Comparison of ENCODE assay signal across 8 cellular contexts in genomic region chr1:1511533-1512285, GRCh38. TPM values are rescaled to one million over a fixed set of nuclear protein-coding genes. Genes with fewer than 3 reads are reported as not detected.
DNase-seq lines count a peak whose midpoint lies in the region; ATAC-seq and TF ChIP-seq lines count a peak whose summit lies in the region.

Gene ATAD3A (plus strand): TSS chr1:1512162. CDS start chr1:1512269, 107 bp downstream.

- H3K9ac ChIP-seq in iPS-20b (ENCODE audit: low read depth, low read length), result peak within 1 kb of the TSS; percentile 82

- no peak for TF ChIP-seq CTCF in AG04450 (IDR thresholded peaks at IDR 0.05; ENCODE audit: low read depth, low read length)
- TF ChIP-seq CTCF in WERI-Rb-1 (IDR thresholded peaks at IDR 0.05; ENCODE audit: low read depth, low read length), result no peak
- TF ChIP-seq CTCF in breast epithelium (IDR thresholded peaks at IDR 0.05), result no peak

- H3K9me3 ChIP-seq in AG04450 (ENCODE audit: control insufficient read depth, insufficient read depth, low read length) (peaks cover 3% of the 10 kb centered on the region; the same call in 1 of the 2 replicates), WERI-Rb-1 (ENCODE audit: severe bottlenecking) (no peaks in the 10 kb centered on the region), breast epithelium (no peaks in the 10 kb centered on the region), iPS-20b (ENCODE audit: insufficient read depth, low read depth, low read length) (no peaks in the 10 kb centered on the region)

- H3K36me3 ChIP-seq in WERI-Rb-1 (peaks cover 19% of the 10 kb centered on the region), breast epithelium (no peaks in the 10 kb centered on the region), iPS-20b (ENCODE audit: insufficient read depth, low read depth, low read length) (peaks cover 3% of the 10 kb centered on the region; the same call in 1 of the 2 replicates)

- no peaks in the 10 kb centered on the region for H3K27me3 ChIP-seq in AG04450 (ENCODE audit: control insufficient read depth, insufficient read depth, low read length)
- H3K27me3 ChIP-seq in WERI-Rb-1 (ENCODE audit: insufficient read depth, low read depth, severe bottlenecking), result no peaks in the 10 kb centered on the region
- H3K27me3 ChIP-seq in breast epithelium, result no peaks in the 10 kb centered on the region
- no peaks in the 10 kb centered on the region for H3K27me3 ChIP-seq in iPS-20b (ENCODE audit: insufficient read depth, low read length)

- in situ Hi-C loops in GM18951 (cut with MboI; ENCODE audit: low sequenced_read_pairs, unreplicated experiment), result no loop called here

- POLR2A ChIA-PET in AG04450 (lab: Yijun Ruan, JAX), result interaction anchor here (0.7 to 1.0 kb wide), 5 partner anchors 12 to 136 kb away, joined by 3 read pairs; partner anchors contain the start of genes AURKAIP1 and CCNL2

- TF ChIP-seq POLR2A in GM18951 (IDR thresholded peaks at IDR 0.05; ENCODE audit: extremely low read depth, insufficient read depth, insufficient read length), result peak; percentile 76
- TF ChIP-seq POLR2A in breast epithelium (IDR thresholded peaks at IDR 0.05), result no peak

- peak; percentile 87 for ATAC-seq in HG03175 (IDR thresholded peaks at IDR 0.05; ENCODE audit: unreplicated experiment)

- peak; percentile 95 for DNase-seq in AG04450 (ENCODE audit: low read depth, low spot score)
- peak; percentile 97 for DNase-seq in NCI-H2227 treated with DMSO at 0.1 percent for 48 hours (lab: John Stamatoyannopoulos, UW)
- peak; percentile 98 for DNase-seq in WERI-Rb-1
- peak; percentile 96 to 98 for DNase-seq in breast epithelium (ENCODE audit: low spot score in 2 of 2)

- CTCF ChIA-PET in AG04450 (lab: Charles Lee), result no interaction called here

- intact Hi-C loops in breast epithelium (cut with DNase I; ENCODE audit: low total_unique reads), result no loop called here

- H3K4me1 ChIP-seq in breast epithelium (no peaks in the 10 kb centered on the region), iPS-20b (ENCODE audit: insufficient read depth, low read length) (no peaks in the 10 kb centered on the region)

- peak within 1 kb of the TSS; percentile 90 for H3K4me3 ChIP-seq in AG04450 (ENCODE audit: low read depth, low read length)
- peak within 1 kb of the TSS; percentile 76 for H3K4me3 ChIP-seq in WERI-Rb-1 (ENCODE audit: low read depth, low read length)
- peak within 1 kb of the TSS; percentile 78 to 93 (median 83) for H3K4me3 ChIP-seq in breast epithelium
- peak within 1 kb of the TSS; percentile 72 for H3K4me3 ChIP-seq in iPS-20b (ENCODE audit: low read length)
- peak within 1 kb of the TSS; percentile 66 to 95 (median 87) for H3K4me3 ChIP-seq in skin epidermis

- peak within 1 kb of the TSS; percentile 97 for H3K27ac ChIP-seq in AG04450 (ENCODE audit: low read depth, low read length)
- peak within 1 kb of the TSS; percentile 99 for H3K27ac ChIP-seq in WERI-Rb-1
- peak within 1 kb of the TSS; percentile 95 to 96 for H3K27ac ChIP-seq in breast epithelium
- H3K27ac ChIP-seq in iPS-20b (ENCODE audit: low read length), result peak within 1 kb of the TSS; percentile 43
- peak within 1 kb of the TSS; percentile 58 to 98 (median 95) for H3K27ac ChIP-seq in skin epidermis

RNA-seq across cellular contexts. Expression of gene ATAD3A, which starts in this region (rescaled TPM):
- 8.5 and 11.0 TPM in 2 replicates for polyA plus RNA-seq in AG04450 (2011; rRNA removed)
- polyA minus RNA-seq in AG04450 (2011; rRNA and poly(A)+ RNA removed), result 6.8 and 8.2 TPM in 2 replicates
- total RNA-seq in breast epithelium, result 10 to 100 TPM; 14.9 to 22.3 (median 15.5) TPM

Comparison
In these comparisons a context has a peak if more than half of its experiments do, and no peak if none do; other contexts are left out.
1. Peak in every context shown above with its lines: DNase-seq, ATAC-seq, H3K4me3 ChIP-seq and H3K27ac ChIP-seq.
2. H3K27ac ChIP-seq: peak in every context shown above with its lines; median percentile 99 in WERI-Rb-1; 97 in AG04450; 96 in breast epithelium; 95 in skin epidermis; 43 in iPS-20b.